ENCODE assay signal across 13 cellular contexts in genomic region chr17:42684033-42684625, GRCh38. TPM values are rescaled to one million over a fixed set of nuclear protein-coding genes. Genes with fewer than 3 reads are reported as not detected.
DNase-seq lines count a peak whose midpoint lies in the region; ATAC-seq, FAIRE-seq and TF ChIP-seq lines count a peak whose summit lies in the region.
"Had no signal": no experiment of that assay in that cellular context is flagged by ENCODE, and none has a peak within 500 bp of the region (broad histone marks: within the 10 kb centered on the region; RNA-seq: fewer than 3 reads in every experiment).

No MANE protein-coding gene starts in this region.

- no peak for TF ChIP-seq CTCF in AG04450 (IDR thresholded peaks at IDR 0.05; ENCODE audit: low read depth, low read length)
- TF ChIP-seq CTCF in astrocyte (IDR thresholded peaks at IDR 0.05; ENCODE audit: insufficient read depth, low read depth, low read length) = no peak
- TF ChIP-seq CTCF in gastroesophageal sphincter (IDR thresholded peaks at IDR 0.05) = no peak
- TF ChIP-seq CTCF in CD4-positive, alpha-beta T cell (IDR thresholded peaks at IDR 0.05) = no peak

- FAIRE-seq in astrocyte (lab: Jason Lieb, UNC) = no peak

- TF ChIP-seq POLR2A in gastroesophageal sphincter (IDR thresholded peaks at IDR 0.05) = no peak

- ATAC-seq in gastroesophageal sphincter (no peak), GM18498 (IDR thresholded peaks at IDR 0.05; ENCODE audit: unreplicated experiment) (no peak)
- ATAC-seq in CD4-positive, alpha-beta T cell (ENCODE audit: poor library complexity) = no peak

- no peaks in the 10 kb centered on the region for H3K27me3 ChIP-seq in AG04450 (ENCODE audit: control insufficient read depth, insufficient read depth, low read length)
- peaks cover 34% of the 10 kb centered on the region for H3K27me3 ChIP-seq in astrocyte (ENCODE audit: insufficient read depth, low read length)
- no peaks in the 10 kb centered on the region for H3K27me3 ChIP-seq in gastroesophageal sphincter
- peaks cover 0 to 6% (median 0%) of the 10 kb centered on the region in 3 experiments for H3K27me3 ChIP-seq in neuronal stem cell (ENCODE audit: control insufficient read depth in 3 of 3, insufficient read depth in 3 of 3, low read depth in 1 of 3, low read length in 3 of 3)
- H3K27me3 ChIP-seq in CD4-positive, alpha-beta T cell (ENCODE audit: control insufficient read depth, insufficient read depth, low read length) = peaks cover 31% of the 10 kb centered on the region

- H3K4me3 ChIP-seq in AG04450 (ENCODE audit: low read depth, low read length) (peak overlapping the region; percentile 78), astrocyte (ENCODE audit: insufficient read depth, low read depth, low read length) (no peak overlapping the region), gastroesophageal sphincter (peak overlapping the region; percentile 10 to 56), neuronal stem cell (ENCODE audit: low read length in 2 of 2) (peak overlapping the region; percentile 25 to 63)

- DNase-seq in AG04450 (ENCODE audit: low read depth, low spot score) (no peak), astrocyte (ENCODE audit: low read depth) (no peak), neuronal stem cell (ENCODE audit: low spot score) (no peak), DMS153 treated with DMSO at 0.1 percent for 48 hours (lab: John Stamatoyannopoulos, UW; ENCODE audit: unreplicated experiment) (no peak), NCI-H2196 (lab: John Stamatoyannopoulos, UW; ENCODE audit: unreplicated experiment) (no peak)
- DNase-seq in CD4-positive, alpha-beta T cell = no peak
- DNase-seq: activated CD4-positive, alpha-beta T cell treated with anti-CD3 and anti-CD28 coated beads, Interleukin-2, amount 10 ng/mL, durations not matched to agents 24 days and 14 days; activated gamma-delta T cell; MM.1S; NCI-H2171 treated with DMSO at 0.1 percent for 48 hours; T-helper 1 cell had no signal

- H3K27me3 Mint-ChIP-seq in astrocyte (ENCODE audit: low read depth, unreplicated experiment) = peaks cover 9% of the 10 kb centered on the region
- H3K27me3 Mint-ChIP-seq in CD4-positive, alpha-beta T cell = peaks cover 49% of the 10 kb centered on the region

- intact Hi-C loops in CD4-positive, alpha-beta T cell (cut with DNase I, micrococcal nuclease) = loop anchor here in 1 of 2 experiments (5.0 kb wide), 1 partner anchor 58 kb away; no protein-coding TSS in a partner anchor

- no peak overlapping the region for H2BK120ac ChIP-seq in neuronal stem cell (ENCODE audit: low read depth, low read length)

- peak overlapping the region; percentile 34 for H3K4me3 Mint-ChIP-seq in astrocyte (ENCODE audit: unreplicated experiment)
- no peak overlapping the region for H3K4me3 Mint-ChIP-seq in CD4-positive, alpha-beta T cell

- no peak overlapping the region for H3K9ac ChIP-seq in astrocyte (ENCODE audit: low read length)
- H3K9ac ChIP-seq in neuronal stem cell (ENCODE audit: low read depth, low read length, poor library complexity) = no peak overlapping the region

- H3K14ac ChIP-seq in neuronal stem cell (ENCODE audit: low read length) = no peak overlapping the region

- no peaks in the 10 kb centered on the region for H3K9me3 Mint-ChIP-seq in astrocyte (ENCODE audit: unreplicated experiment)
- no peaks in the 10 kb centered on the region for H3K9me3 Mint-ChIP-seq in CD4-positive, alpha-beta T cell
- H3K9me3 Mint-ChIP-seq: activated CD4-positive, alpha-beta T cell treated with anti-CD3 and anti-CD28 coated beads, Interleukin-2, amount 10 ng/mL, durations not matched to agents 24 days and 14 days had no signal

- POLR2A ChIA-PET in AG04450 (lab: Yijun Ruan, JAX) = interaction anchor here (0.6 to 1.7 kb wide), 3 partner anchors 15 to 1972 kb away, joined by 4 to 7 read pairs (median 4); partner anchors contain the start of gene PSMC3IP
- POLR2A ChIA-PET in CD4-positive, alpha-beta T cell (lab: Charles Lee) = interaction anchor here (1.2 to 1.4 kb wide), 2 partner anchors 13 to 25 kb away, joined by 3 to 6 read pairs; no protein-coding TSS in a partner anchor

- H3K27ac ChIP-seq in AG04450 (ENCODE audit: low read depth, low read length) (no peak overlapping the region), astrocyte (ENCODE audit: low read depth, low read length) (no peak overlapping the region), gastroesophageal sphincter (peak overlapping the region; percentile 36 to 99 (median 70)), neuronal stem cell (replicated peaks; ENCODE audit: low read length) (no peak overlapping the region)
- H3K27ac ChIP-seq in CD4-positive, alpha-beta T cell (ENCODE audit: low read depth, low read length) = no peak overlapping the region

- H2BK15ac ChIP-seq in neuronal stem cell (ENCODE audit: low read length) = no peak overlapping the region

- H3K4ac ChIP-seq in neuronal stem cell (ENCODE audit: low read length) = no peak overlapping the region

- CTCF ChIA-PET in AG04450 (lab: Charles Lee) = interaction anchor here (1.1 to 2.4 kb wide), 3 partner anchors 10 to 106 kb away, joined by 3 to 17 read pairs (median 4); partner anchors contain the start of gene PSMC3IP
- CTCF ChIA-PET in CD4-positive, alpha-beta T cell (lab: Charles Lee) = interaction anchor here (2.0 kb wide), 1 partner anchor 106 kb away, joined by 10 read pairs; the partner anchor contains the start of gene PSMC3IP

- H2BK12ac ChIP-seq in neuronal stem cell (ENCODE audit: low read length) = no peak overlapping the region

- no peak overlapping the region for H4K8ac ChIP-seq in neuronal stem cell (ENCODE audit: low read depth, low read length)

- TF ChIP-seq EP300 in gastroesophageal sphincter (IDR thresholded peaks at IDR 0.05) = no peak

- H4K91ac ChIP-seq in neuronal stem cell (ENCODE audit: low read depth, low read length, poor library complexity) = no peak overlapping the region

- peak overlapping the region; percentile 92 for H3K4me2 ChIP-seq in astrocyte (ENCODE audit: low read length)
- no peak overlapping the region for H3K4me2 ChIP-seq in neuronal stem cell (ENCODE audit: insufficient read depth, low read length, poor library complexity, severe bottlenecking)

- no peak overlapping the region for H3K23ac ChIP-seq in neuronal stem cell (ENCODE audit: low read depth, low read length, poor library complexity)

- WGBS in gastroesophageal sphincter (ENCODE audit: low coverage in 1 of 2), 2 donors = 30 to 60% methylated on average over 5 to 9 of the region's 24 CpGs
- WGBS in neuronal stem cell (ENCODE audit: extremely low coverage in 2 of 2, insufficient read length in 2 of 2, insufficient replicate concordance in 1 of 2), 2 donors = no CpG with 5 or more reads among the region's 24 CpGs

- H4K20me1 ChIP-seq in astrocyte (ENCODE audit: insufficient read depth, low read length) = peaks cover 12% of the 10 kb centered on the region

- H3K27ac Mint-ChIP-seq in astrocyte (ENCODE audit: unreplicated experiment) = no peak overlapping the region
- H3K27ac Mint-ChIP-seq in CD4-positive, alpha-beta T cell = no peak overlapping the region
- H3K27ac Mint-ChIP-seq: activated CD4-positive, alpha-beta T cell treated with anti-CD3 and anti-CD28 coated beads, Interleukin-2, amount 10 ng/mL, durations not matched to agents 24 days and 14 days had no signal

- H2BK5ac ChIP-seq in neuronal stem cell (ENCODE audit: low read length) = no peak overlapping the region

- H3K36me3 ChIP-seq in astrocyte (ENCODE audit: insufficient read depth, low read length) (no peaks in the 10 kb centered on the region), gastroesophageal sphincter (peaks cover 0 to 44% of the 10 kb centered on the region in 2 donors), neuronal stem cell (replicated peaks in 1 of 2; ENCODE audit: control insufficient read depth in 2 of 2, insufficient read depth in 2 of 2, low read length in 2 of 2) (peaks cover 18 to 52% of the 10 kb centered on the region in 2 donors)

- peaks cover 14% of the 10 kb centered on the region for H3K36me3 Mint-ChIP-seq in astrocyte (ENCODE audit: low read depth, unreplicated experiment)
- no peaks in the 10 kb centered on the region for H3K36me3 Mint-ChIP-seq in CD4-positive, alpha-beta T cell (ENCODE audit: low read depth)

- no peaks in the 10 kb centered on the region for H3K79me2 ChIP-seq in astrocyte (ENCODE audit: insufficient read depth, low read length)

- H3K4me1 ChIP-seq in astrocyte (ENCODE audit: insufficient read depth, low read length) (peaks cover 27% of the 10 kb centered on the region), gastroesophageal sphincter (peaks cover under 1 to 61% (median 36%) of the 10 kb centered on the region in 3 donors), neuronal stem cell (ENCODE audit: control insufficient read depth in 2 of 2, insufficient read depth in 1 of 2, low read depth in 1 of 2, low read length in 2 of 2) (peaks cover 15 to 19% of the 10 kb centered on the region in 2 donors)

- H3K18ac ChIP-seq in neuronal stem cell (ENCODE audit: low read length) = no peak overlapping the region

- peak overlapping the region; percentile 7 for H2AK5ac ChIP-seq in neuronal stem cell (ENCODE audit: low read depth, low read length)

- H2AFZ ChIP-seq in astrocyte (ENCODE audit: low read depth, low read length) = no peak overlapping the region
- no peak overlapping the region for H2AFZ ChIP-seq in neuronal stem cell (ENCODE audit: low read length)

- H3K9me3 ChIP-seq in AG04450 (ENCODE audit: control insufficient read depth, insufficient read depth, low read length) (no peaks in the 10 kb centered on the region; the same call in 1 of the 2 replicates), astrocyte (ENCODE audit: insufficient read depth, low read depth, low read length) (peaks cover 9% of the 10 kb centered on the region), gastroesophageal sphincter (no peaks in the 10 kb centered on the region), neuronal stem cell (replicated peaks in 1 of 2; ENCODE audit: control insufficient read depth in 2 of 2, insufficient read depth in 1 of 2, low read depth in 1 of 2, low read length in 2 of 2) (no peaks in the 10 kb centered on the region)
- no peaks in the 10 kb centered on the region for H3K9me3 ChIP-seq in CD4-positive, alpha-beta T cell (ENCODE audit: control insufficient read depth, low read length)

- peaks cover 1% of the 10 kb centered on the region for H3K79me1 ChIP-seq in neuronal stem cell (ENCODE audit: low read depth, low read length)

- peaks cover 9% of the 10 kb centered on the region for H3K4me1 Mint-ChIP-seq in astrocyte (ENCODE audit: low read depth, unreplicated experiment)
- H3K4me1 Mint-ChIP-seq in CD4-positive, alpha-beta T cell (ENCODE audit: low read depth) = peaks cover 44% of the 10 kb centered on the region

RNA-seq across cellular contexts. Expression of gene CNTNAP1, which starts 1.8 kb away (rescaled TPM):
- 53.7 and 62.9 TPM in 2 replicates for polyA plus RNA-seq in AG04450 (2011; rRNA removed)
- polyA minus RNA-seq in AG04450 (2011; rRNA and poly(A)+ RNA removed) = 36.8 and 45.7 TPM in 2 replicates
- total RNA-seq in astrocyte (11.4 and 16.4 TPM in 2 replicates), gastroesophageal sphincter (10 to 100 TPM in 1 of 4 donors, 1 to 10 TPM in 3; 1.7 to 14.5 (median 9.1) TPM)
- 6.1 TPM for polyA plus RNA-seq in neuronal stem cell (2013, experiment 1 of 2)
- polyA plus RNA-seq in neuronal stem cell (2013, experiment 2 of 2) = 5.9 TPM
- 1 to 10 TPM; 4.4 to 4.5 TPM for total RNA-seq in CD4-positive, alpha-beta T cell

RNA-seq across cellular contexts. Expression of gene CCR10, which starts 2.5 kb away (rescaled TPM):
- 0.45 and 0.76 TPM in 2 replicates for polyA plus RNA-seq in AG04450 (2011; rRNA removed)
- polyA minus RNA-seq in AG04450 (2011; rRNA and poly(A)+ RNA removed) = 0.13 and 0.32 TPM in 2 replicates
- total RNA-seq in astrocyte (0.65 and 0.84 TPM in 2 replicates), gastroesophageal sphincter (1 to 10 TPM; 1.0 to 4.6 (median 1.5) TPM)
- polyA plus RNA-seq in neuronal stem cell (2013, experiment 1 of 2) = 1.9 TPM
- polyA plus RNA-seq in neuronal stem cell (2013, experiment 2 of 2) = 1.8 TPM
- 1 to 10 TPM; 1.5 to 2.4 TPM for total RNA-seq in CD4-positive, alpha-beta T cell

RNA-seq across cellular contexts. Expression of gene PLEKHH3, which starts 7.3 kb away (rescaled TPM):
- 3.6 and 4.3 TPM in 2 replicates for polyA plus RNA-seq in AG04450 (2011; rRNA removed)
- 1.5 and 3.2 TPM in 2 replicates for polyA minus RNA-seq in AG04450 (2011; rRNA and poly(A)+ RNA removed)
- total RNA-seq in astrocyte (14.1 and 14.5 TPM in 2 replicates), gastroesophageal sphincter (10 to 100 TPM; 13.7 to 40.8 (median 23.4) TPM)
- 17.1 TPM for polyA plus RNA-seq in neuronal stem cell (2013, experiment 1 of 2)
- 17.9 TPM for polyA plus RNA-seq in neuronal stem cell (2013, experiment 2 of 2)
- total RNA-seq in CD4-positive, alpha-beta T cell = 1 to 10 TPM in 1 of 2 experiments, under 1 TPM in 1; 0.60 to 1.1 TPM

RNA-seq across cellular contexts. Expression of gene TUBG2, which starts 25.0 kb away (rescaled TPM):
- polyA plus RNA-seq in AG04450 (2011; rRNA removed) = 7.8 and 9.9 TPM in 2 replicates
- 5.7 and 6.5 TPM in 2 replicates for polyA minus RNA-seq in AG04450 (2011; rRNA and poly(A)+ RNA removed)
- 14.4 and 16.6 TPM in 2 replicates for total RNA-seq in astrocyte
- total RNA-seq in gastroesophageal sphincter = 10 to 100 TPM; 19.7 to 57.3 (median 33.7) TPM
- 19.4 TPM for polyA plus RNA-seq in neuronal stem cell (2013, experiment 1 of 2)
- 19.8 TPM for polyA plus RNA-seq in neuronal stem cell (2013, experiment 2 of 2)
- 1 to 10 TPM; 9.0 to 9.7 TPM for total RNA-seq in CD4-positive, alpha-beta T cell

Comparison
In these comparisons a context has a peak if more than half of its experiments do, and no peak if none do; other contexts are left out.
1. H3K27ac ChIP-seq: peak in gastroesophageal sphincter (4 of 4); none in AG04450 (single experiment), astrocyte (single experiment), neuronal stem cell (single experiment) and CD4-positive, alpha-beta T cell (single experiment).